10 cellular contexts compared by ENCODE assay signal in the genomic region with DNA sequence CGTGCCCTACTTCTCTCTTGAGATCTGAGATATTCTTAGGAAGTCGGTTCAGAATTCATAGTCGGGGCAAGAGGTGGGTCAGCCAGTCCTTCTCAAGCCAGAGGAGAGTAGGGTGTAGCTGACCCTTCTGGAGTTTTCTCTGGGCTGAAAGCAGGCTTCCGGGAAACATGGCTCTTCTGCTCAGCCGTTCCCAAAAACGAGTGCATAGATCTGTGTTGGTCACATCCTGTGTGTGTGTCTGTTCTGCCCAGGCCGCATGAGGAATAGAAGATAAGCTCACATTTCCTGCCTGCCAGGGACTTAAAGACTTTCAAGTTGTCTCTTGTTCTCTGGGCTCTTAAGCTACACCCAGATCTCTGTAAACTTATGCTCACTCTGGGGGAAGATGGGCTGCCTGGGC.
DNase-seq lines count a peak whose midpoint lies in the region; ATAC-seq and TF ChIP-seq lines count a peak whose summit lies in the region.
"Had no signal": no experiment of that assay in that cellular context is flagged by ENCODE, and none has a peak within 500 bp of the region (broad histone marks: within the 10 kb centered on the region; RNA-seq: fewer than 3 reads in every experiment).

No MANE protein-coding gene starts in this region.

- no peaks in the 10 kb centered on the region for H3K9me3 Mint-ChIP-seq in stimulated activated naive CD8-positive, alpha-beta T cell treated with anti-CD3 and anti-CD28 coated beads, Interleukin-15, Interleukin-2, amounts not matched to agents 100 ng/mL and 50 ng/mL, for 24 hours
- peaks cover 0 to 3% (median 0%) of the 10 kb centered on the region in 7 donors for H3K9me3 Mint-ChIP-seq in CD14-positive monocyte

- H3K27ac ChIP-seq in SK-N-SH (ENCODE audit: low read depth in 2 of 2, low read length in 1 of 2) (peak overlapping the region in 1 of 2 experiments; percentile 48; a peak in 2 of 4 replicates), foreskin keratinocyte (peak overlapping the region; percentile 91)

- TF ChIP-seq CTCF in SK-N-SH (IDR thresholded peaks at IDR 0.05) (no peak), foreskin keratinocyte (conservative IDR thresholded peaks at IDR 0.05) (no peak), CD14-positive monocyte (IDR thresholded peaks at IDR 0.05) (no peak)

- peak overlapping the region; percentile 82 for H2AFZ ChIP-seq in SK-N-SH (ENCODE audit: low read depth)

- peak overlapping the region; percentile 12 for H3K4me3 Mint-ChIP-seq in stimulated activated naive CD8-positive, alpha-beta T cell treated with anti-CD3 and anti-CD28 coated beads, Interleukin-15, Interleukin-2, amounts not matched to agents 100 ng/mL and 50 ng/mL, for 24 hours
- no peak overlapping the region for H3K4me3 Mint-ChIP-seq in CD14-positive monocyte

- H3K27ac Mint-ChIP-seq in stimulated activated naive CD8-positive, alpha-beta T cell treated with anti-CD3 and anti-CD28 coated beads, Interleukin-15, Interleukin-2, amounts not matched to agents 100 ng/mL and 50 ng/mL, for 24 hours, result peak overlapping the region; percentile 87
- no peak overlapping the region for H3K27ac Mint-ChIP-seq in CD14-positive monocyte

- H3K27me3 ChIP-seq in SK-N-SH (ENCODE audit: insufficient read depth), result no peaks in the 10 kb centered on the region
- H3K27me3 ChIP-seq in foreskin keratinocyte, result no peaks in the 10 kb centered on the region

- intact Hi-C loops in CD14-positive monocyte (cut with micrococcal nuclease), result no loop called here

- no peak for ATAC-seq in SK-N-SH treated with all-trans-retinoic acid at 6 μM for 48 hours
- peak; percentile 89 for ATAC-seq in foreskin keratinocyte
- ATAC-seq in HG03175 (IDR thresholded peaks at IDR 0.05; ENCODE audit: unreplicated experiment), result no peak
- no peak for ATAC-seq in GM19324 (IDR thresholded peaks at IDR 0.05; ENCODE audit: low FRiP score, unreplicated experiment)

- CTCF ChIA-PET in SK-N-SH (lab: Yijun Ruan, JAX), result no interaction called here

- peaks cover 0 to 27% of the 10 kb centered on the region in 2 experiments; a peak in 3 of 4 replicates for H3K4me1 ChIP-seq in SK-N-SH (ENCODE audit: control insufficient read depth in 1 of 2, insufficient read depth in 2 of 2, low read depth in 1 of 2, low read length in 1 of 2)
- H3K4me1 ChIP-seq in foreskin keratinocyte, result peaks cover 33% of the 10 kb centered on the region

- H3K4me2 ChIP-seq in SK-N-SH, result no peak overlapping the region

- POLR2A ChIA-PET in SK-N-SH (lab: Yijun Ruan, JAX), result no interaction called here

- no peak for TF ChIP-seq EP300 in SK-N-SH (IDR thresholded peaks at IDR 0.05; ENCODE audit: borderline replicate concordance in 1 of 2, low read depth in 1 of 2, low read length in 1 of 2)

- H3K4me3 ChIP-seq in SK-N-SH (ENCODE audit: low read depth in 2 of 2, low read length in 1 of 2), result no peak overlapping the region

- DNase-seq in SK-N-SH, result no peak
- DNase-seq in activated CD4-positive, alpha-beta T cell treated with anti-CD3 and anti-CD28 coated beads for 4 hours, result peak; percentile 47 to 48
- peak; percentile 96 to 98 for DNase-seq in foreskin keratinocyte
- DNase-seq in CD14-positive monocyte (ENCODE audit: low spot score), result no peak
- DNase-seq: caudate nucleus, NCI-H69 had no signal

- no peaks in the 10 kb centered on the region for H3K79me2 ChIP-seq in SK-N-SH (ENCODE audit: insufficient read depth)

- H3K36me3 ChIP-seq in SK-N-SH (replicated peaks in 1 of 2; ENCODE audit: control insufficient read depth in 1 of 2, insufficient read depth in 2 of 2, low read length in 1 of 2), result no peaks in the 10 kb centered on the region

- H3F3A ChIP-seq in SK-N-SH (replicated peaks; ENCODE audit: insufficient read depth), result peaks cover 15% of the 10 kb centered on the region

- H3K27me3 Mint-ChIP-seq in stimulated activated naive CD8-positive, alpha-beta T cell treated with anti-CD3 and anti-CD28 coated beads, Interleukin-15, Interleukin-2, amounts not matched to agents 100 ng/mL and 50 ng/mL, for 24 hours, result no peaks in the 10 kb centered on the region
- H3K27me3 Mint-ChIP-seq in CD14-positive monocyte (ENCODE audit: low read depth in 3 of 3), result peaks cover 0 to 3% (median 2%) of the 10 kb centered on the region in 3 donors

- H3K9ac ChIP-seq in SK-N-SH, result no peak overlapping the region

- WGBS in SK-N-SH (ENCODE audit: low lambda C conversion rate), result 84% methylated on average over 6 of the region's 7 CpGs

- H3K9me2 ChIP-seq in SK-N-SH, result no peaks in the 10 kb centered on the region

- H3K36me3 Mint-ChIP-seq in stimulated activated naive CD8-positive, alpha-beta T cell treated with anti-CD3 and anti-CD28 coated beads, Interleukin-15, Interleukin-2, amounts not matched to agents 100 ng/mL and 50 ng/mL, for 24 hours (ENCODE audit: low read depth), result no peaks in the 10 kb centered on the region
- no peaks in the 10 kb centered on the region for H3K36me3 Mint-ChIP-seq in CD14-positive monocyte

- no peak for TF ChIP-seq RAD21 in SK-N-SH (IDR thresholded peaks at IDR 0.05; ENCODE audit: low read length)

- H3K4me1 Mint-ChIP-seq in stimulated activated naive CD8-positive, alpha-beta T cell treated with anti-CD3 and anti-CD28 coated beads, Interleukin-15, Interleukin-2, amounts not matched to agents 100 ng/mL and 50 ng/mL, for 24 hours (ENCODE audit: low read depth), result peaks cover 79% of the 10 kb centered on the region
- H3K4me1 Mint-ChIP-seq in CD14-positive monocyte, result no peaks in the 10 kb centered on the region

- H4K20me1 ChIP-seq in SK-N-SH (ENCODE audit: insufficient read depth), result no peaks in the 10 kb centered on the region

- H3K9me3 ChIP-seq in SK-N-SH, result no peaks in the 10 kb centered on the region

TF ChIP-seq in SK-N-SH, 30 proteins besides CTCF, POLR2A, EP300 and RAD21 (continues in another document):
- TF ChIP-seq RXRA (IDR thresholded peaks at IDR 0.05; ENCODE audit: borderline replicate concordance, low read depth) (no peak), YY1 (IDR thresholded peaks at IDR 0.05; ENCODE audit: low read depth) (no peak), MEF2A (IDR thresholded peaks at IDR 0.05; ENCODE audit: borderline replicate concordance, low read depth) (no peak), FOXM1 (IDR thresholded peaks at IDR 0.05; ENCODE audit: low read depth) (no peak), CHD2 (IDR thresholded peaks at IDR 0.05; ENCODE audit: low read length, partially characterized antibody) (no peak)
- TF ChIP-seq, protein P1, sequence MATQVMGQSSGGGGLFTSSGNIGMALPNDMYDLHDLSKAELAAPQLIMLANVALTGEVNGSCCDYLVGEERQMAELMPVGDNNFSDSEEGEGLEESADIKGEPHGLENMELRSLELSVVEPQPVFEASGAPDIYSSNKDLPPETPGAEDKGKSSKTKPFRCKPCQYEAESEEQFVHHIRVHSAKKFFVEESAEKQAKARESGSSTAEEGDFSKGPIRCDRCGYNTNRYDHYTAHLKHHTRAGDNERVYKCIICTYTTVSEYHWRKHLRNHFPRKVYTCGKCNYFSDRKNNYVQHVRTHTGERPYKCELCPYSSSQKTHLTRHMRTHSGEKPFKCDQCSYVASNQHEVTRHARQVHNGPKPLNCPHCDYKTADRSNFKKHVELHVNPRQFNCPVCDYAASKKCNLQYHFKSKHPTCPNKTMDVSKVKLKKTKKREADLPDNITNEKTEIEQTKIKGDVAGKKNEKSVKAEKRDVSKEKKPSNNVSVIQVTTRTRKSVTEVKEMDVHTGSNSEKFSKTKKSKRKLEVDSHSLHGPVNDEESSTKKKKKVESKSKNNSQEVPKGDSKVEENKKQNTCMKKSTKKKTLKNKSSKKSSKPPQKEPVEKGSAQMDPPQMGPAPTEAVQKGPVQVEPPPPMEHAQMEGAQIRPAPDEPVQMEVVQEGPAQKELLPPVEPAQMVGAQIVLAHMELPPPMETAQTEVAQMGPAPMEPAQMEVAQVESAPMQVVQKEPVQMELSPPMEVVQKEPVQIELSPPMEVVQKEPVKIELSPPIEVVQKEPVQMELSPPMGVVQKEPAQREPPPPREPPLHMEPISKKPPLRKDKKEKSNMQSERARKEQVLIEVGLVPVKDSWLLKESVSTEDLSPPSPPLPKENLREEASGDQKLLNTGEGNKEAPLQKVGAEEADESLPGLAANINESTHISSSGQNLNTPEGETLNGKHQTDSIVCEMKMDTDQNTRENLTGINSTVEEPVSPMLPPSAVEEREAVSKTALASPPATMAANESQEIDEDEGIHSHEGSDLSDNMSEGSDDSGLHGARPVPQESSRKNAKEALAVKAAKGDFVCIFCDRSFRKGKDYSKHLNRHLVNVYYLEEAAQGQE (IDR thresholded peaks at IDR 0.05; ENCODE audit: low read depth, low read length), result no peak

TF ChIP-seq in SK-N-SH treated with all-trans-retinoic acid at 6 μM for 48 hours, 23 proteins besides CTCF, POLR2A, EP300 and RAD21 (continues in another document):
- no peak for TF ChIP-seq RARB (CRISPR knock-in tag; IDR thresholded peaks at IDR 0.05)
- TF ChIP-seq, protein P2, sequence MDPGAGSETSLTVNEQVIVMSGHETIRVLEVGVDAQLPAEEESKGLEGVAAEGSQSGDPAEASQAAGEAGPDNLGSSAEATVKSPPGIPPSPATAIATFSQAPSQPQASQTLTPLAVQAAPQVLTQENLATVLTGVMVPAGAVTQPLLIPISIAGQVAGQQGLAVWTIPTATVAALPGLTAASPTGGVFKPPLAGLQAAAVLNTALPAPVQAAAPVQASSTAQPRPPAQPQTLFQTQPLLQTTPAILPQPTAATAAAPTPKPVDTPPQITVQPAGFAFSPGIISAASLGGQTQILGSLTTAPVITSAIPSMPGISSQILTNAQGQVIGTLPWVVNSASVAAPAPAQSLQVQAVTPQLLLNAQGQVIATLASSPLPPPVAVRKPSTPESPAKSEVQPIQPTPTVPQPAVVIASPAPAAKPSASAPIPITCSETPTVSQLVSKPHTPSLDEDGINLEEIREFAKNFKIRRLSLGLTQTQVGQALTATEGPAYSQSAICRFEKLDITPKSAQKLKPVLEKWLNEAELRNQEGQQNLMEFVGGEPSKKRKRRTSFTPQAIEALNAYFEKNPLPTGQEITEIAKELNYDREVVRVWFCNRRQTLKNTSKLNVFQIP (CRISPR knock-in tag; IDR thresholded peaks at IDR 0.05; ENCODE audit: borderline replicate concordance, low read depth), result no peak
- no peak for TF ChIP-seq OSR1 (CRISPR knock-in tag; IDR thresholded peaks at IDR 0.05)
- TF ChIP-seq ISL1 (CRISPR knock-in tag; IDR thresholded peaks at IDR 0.05), result no peak
- TF ChIP-seq SNAI2 (CRISPR knock-in tag; IDR thresholded peaks at IDR 0.05), result no peak
- no peak for TF ChIP-seq BACH2 (CRISPR knock-in tag; IDR thresholded peaks at IDR 0.05; ENCODE audit: borderline replicate concordance)

Comparison
In these comparisons a context has a peak if more than half of its experiments do, and no peak if none do; other contexts are left out.
1. DNase-seq: peak in activated CD4-positive, alpha-beta T cell treated with anti-CD3 and anti-CD28 coated beads for 4 hours (2 of 2) and foreskin keratinocyte (2 of 2); none in SK-N-SH (single experiment) and CD14-positive monocyte (single experiment).